1 cellular context compared by ENCODE assay signal in genomic region chr1:198169704-198170103, GRCh38.
TF ChIP-seq lines count a peak whose summit lies in the region.

No MANE protein-coding gene starts in this region.

TF ChIP-seq in WTC11, 78 proteins besides CTCF, POLR2A, EP300 and RAD21 (continued from another document):
- TF ChIP-seq ATF2 (CRISPR knock-in tag; IDR thresholded peaks at IDR 0.05; ENCODE audit: borderline replicate concordance, low read depth) (no peak), RORB (CRISPR knock-in tag; IDR thresholded peaks at IDR 0.05) (no peak), SOX15 (CRISPR knock-in tag; IDR thresholded peaks at IDR 0.05) (no peak), TP53 (CRISPR knock-in tag; IDR thresholded peaks at IDR 0.05) (no peak)
